In genomic region chr5:33997331-33997983, GRCh38 we compare ENCODE assay signal across 8 cellular contexts. TPM values are rescaled to one million over a fixed set of nuclear protein-coding genes. Genes with fewer than 3 reads are reported as not detected.
DNase-seq lines count a peak whose midpoint lies in the region; ATAC-seq and TF ChIP-seq lines count a peak whose summit lies in the region.

No MANE protein-coding gene starts in this region.

- peak overlapping the region; percentile 14 for H3K27ac Mint-ChIP-seq in CD8-positive, alpha-beta T cell

- no peak for ATAC-seq in CD8-positive, alpha-beta T cell
- ATAC-seq in GM18868 (IDR thresholded peaks at IDR 0.05; ENCODE audit: unreplicated experiment): peak; percentile 87
- peak; percentile 68 for ATAC-seq in HG03280 (IDR thresholded peaks at IDR 0.05; ENCODE audit: unreplicated experiment)
- ATAC-seq in left cardiac atrium: peak; percentile 81 to 82

- TF ChIP-seq CTCF in CD8-positive, alpha-beta T cell (IDR thresholded peaks at IDR 0.05): peak; percentile 47

- POLR2A ChIA-PET in CD8-positive, alpha-beta T cell (lab: Charles Lee): interaction anchor here (0.9 to 1.8 kb wide), 3 partner anchors 8 to 556 kb away, joined by 3 to 7 read pairs (median 3); partner anchors contain the start of gene AMACR

- no peaks in the 10 kb centered on the region for H3K9me3 ChIP-seq in CD8-positive, alpha-beta T cell (ENCODE audit: low read length)
- H3K9me3 ChIP-seq in adipocyte (ENCODE audit: control insufficient read depth, low read length): no peaks in the 10 kb centered on the region

- H3K27me3 Mint-ChIP-seq in CD8-positive, alpha-beta T cell (ENCODE audit: low read depth): no peaks in the 10 kb centered on the region

- H3K9ac ChIP-seq in adipocyte (ENCODE audit: low read length): no peak overlapping the region

- H3K36me3 ChIP-seq in CD8-positive, alpha-beta T cell (ENCODE audit: insufficient read depth, low read length): no peaks in the 10 kb centered on the region
- H3K36me3 ChIP-seq in adipocyte (ENCODE audit: control insufficient read depth, insufficient read depth, low read length, severe bottlenecking): no peaks in the 10 kb centered on the region

- no peaks in the 10 kb centered on the region for H3K9me3 Mint-ChIP-seq in CD8-positive, alpha-beta T cell

- peaks cover 5% of the 10 kb centered on the region for H3K4me1 Mint-ChIP-seq in CD8-positive, alpha-beta T cell (ENCODE audit: low read depth)

- H3K27me3 ChIP-seq in CD8-positive, alpha-beta T cell (ENCODE audit: insufficient read depth, low read length): no peaks in the 10 kb centered on the region
- H3K27me3 ChIP-seq in adipocyte (replicated peaks; ENCODE audit: control insufficient read depth, insufficient read depth, low read length): no peaks in the 10 kb centered on the region

- no peaks in the 10 kb centered on the region for H3K4me1 ChIP-seq in CD8-positive, alpha-beta T cell (ENCODE audit: insufficient read depth, low read length)
- peaks cover 23% of the 10 kb centered on the region for H3K4me1 ChIP-seq in adipocyte (ENCODE audit: control insufficient read depth, insufficient read depth, low read length)

- no peak overlapping the region for H3K4me3 Mint-ChIP-seq in CD8-positive, alpha-beta T cell

- DNase-seq in CD8-positive, alpha-beta T cell: peak in 4 of 7 experiments; percentile 3 to 51 (median 24)
- DNase-seq in NCI-H510A (lab: John Stamatoyannopoulos, UW) (peak; percentile 36), adipocyte (ENCODE audit: low read depth) (peak; percentile 91), left cardiac atrium (peak; percentile 56), putamen (ENCODE audit: low spot score) (peak; percentile 75), cortex of kidney (lab: John Stamatoyannopoulos, UW) (no peak)

- H3K27ac ChIP-seq in CD8-positive, alpha-beta T cell (ENCODE audit: low read depth, low read length): no peak overlapping the region

- intact Hi-C loops in CD8-positive, alpha-beta T cell (cut with DNase I, micrococcal nuclease): loop anchor here (1.0 to 10.0 kb wide), 3 partner anchors 11 to 467 kb away; partner anchors contain the start of gene AMACR (in 1 of the 2)
- intact Hi-C loops in left cardiac atrium (cut with DNase I): loop anchor here in 1 of 2 donors (10.0 kb wide), 1 partner anchor 467 kb away; no protein-coding TSS in a partner anchor

- CTCF ChIA-PET in CD8-positive, alpha-beta T cell (lab: Charles Lee): interaction anchor here (0.6 to 1.6 kb wide), 11 partner anchors 8 to 567 kb away, joined by 3 to 4 read pairs (median 3); no protein-coding TSS in a partner anchor

- no peak overlapping the region for H3K4me3 ChIP-seq in CD8-positive, alpha-beta T cell (ENCODE audit: low read depth, low read length)
- H3K4me3 ChIP-seq in adipocyte (ENCODE audit: low read length): peak overlapping the region; percentile 13

- peaks cover 56% of the 10 kb centered on the region for H3K36me3 Mint-ChIP-seq in CD8-positive, alpha-beta T cell

RNA-seq across cellular contexts. Expression of gene AMACR, which starts 10.4 kb away (rescaled TPM):
- 1 to 10 TPM; 1.2 to 1.5 TPM for total RNA-seq in CD8-positive, alpha-beta T cell
- 10 to 100 TPM in 1 of 2 donors, 1 to 10 TPM in 1; 7.3 to 10.3 TPM for total RNA-seq in left cardiac atrium

RNA-seq across cellular contexts. Expression of gene SLC45A2, which starts 13.0 kb away (rescaled TPM):
- total RNA-seq in CD8-positive, alpha-beta T cell: not detected
- under 1 TPM; 0.15 to 0.16 TPM for total RNA-seq in left cardiac atrium

RNA-seq across cellular contexts. Expression of gene C1QTNF3, which starts 45.6 kb away (rescaled TPM):
- 1 to 10 TPM; 3.3 to 3.6 TPM for total RNA-seq in CD8-positive, alpha-beta T cell
- 1 to 10 TPM; 2.4 to 2.5 TPM for total RNA-seq in left cardiac atrium
